Comparison of ENCODE assay signal across 1 cellular context in the genomic region with DNA sequence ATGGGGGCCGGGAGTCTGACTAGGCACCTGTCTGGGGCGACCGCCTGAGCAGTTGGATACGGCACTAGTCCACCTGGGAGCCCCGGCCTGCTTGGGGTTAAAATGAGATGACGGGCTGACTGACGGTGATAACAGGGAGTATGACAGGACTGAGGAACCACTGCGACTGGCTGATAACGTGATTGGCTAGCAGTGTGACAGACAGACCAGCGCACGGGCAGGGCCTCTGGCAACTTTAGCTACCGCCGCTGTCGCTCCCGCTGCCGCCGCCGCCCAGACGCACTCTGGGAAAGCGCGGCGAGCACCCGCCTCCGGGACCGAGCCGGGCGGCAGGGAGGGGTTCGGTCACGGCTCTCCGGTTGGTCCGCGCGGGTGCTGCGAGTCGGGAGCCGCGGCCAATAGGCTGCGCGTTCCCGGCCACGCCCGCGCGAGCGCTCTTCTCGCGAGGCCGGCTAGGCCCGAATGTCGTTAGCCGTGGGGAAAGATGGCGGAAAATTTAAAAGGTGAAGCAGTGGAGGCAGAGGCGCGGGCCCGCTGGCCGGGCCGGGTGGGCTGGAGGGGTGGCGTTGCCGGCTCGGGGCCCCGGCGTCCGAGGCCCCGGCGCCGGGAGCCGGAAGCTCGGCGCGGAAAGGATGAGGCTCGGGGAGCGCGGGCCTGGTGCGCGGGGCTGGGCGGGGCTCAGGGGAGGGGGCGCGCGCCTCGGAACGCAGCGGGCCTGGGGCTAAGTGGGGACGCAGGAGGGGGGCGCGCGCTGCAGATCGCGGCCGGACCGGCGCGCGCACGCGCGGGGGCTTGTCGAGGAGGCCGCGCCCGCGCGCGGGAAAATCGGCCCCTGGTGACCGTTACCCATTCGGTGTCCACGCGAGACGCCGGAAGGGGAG.
A peak's percentile ranks its signal among the peaks of the same experiment; 100 is the strongest.
TF ChIP-seq lines count a peak whose summit lies in the region.

A gene with protein sequence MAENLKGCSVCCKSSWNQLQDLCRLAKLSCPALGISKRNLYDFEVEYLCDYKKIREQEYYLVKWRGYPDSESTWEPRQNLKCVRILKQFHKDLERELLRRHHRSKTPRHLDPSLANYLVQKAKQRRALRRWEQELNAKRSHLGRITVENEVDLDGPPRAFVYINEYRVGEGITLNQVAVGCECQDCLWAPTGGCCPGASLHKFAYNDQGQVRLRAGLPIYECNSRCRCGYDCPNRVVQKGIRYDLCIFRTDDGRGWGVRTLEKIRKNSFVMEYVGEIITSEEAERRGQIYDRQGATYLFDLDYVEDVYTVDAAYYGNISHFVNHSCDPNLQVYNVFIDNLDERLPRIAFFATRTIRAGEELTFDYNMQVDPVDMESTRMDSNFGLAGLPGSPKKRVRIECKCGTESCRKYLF (plus strand): TSS at position 434 of the 881 bp plus-strand sequence. CDS start 51 bp downstream, at position 485.

TF ChIP-seq in HepG2, 621 proteins besides CTCF, POLR2A, EP300 and RAD21 (continued from another document and continues in another):
- TF ChIP-seq, protein P1, sequence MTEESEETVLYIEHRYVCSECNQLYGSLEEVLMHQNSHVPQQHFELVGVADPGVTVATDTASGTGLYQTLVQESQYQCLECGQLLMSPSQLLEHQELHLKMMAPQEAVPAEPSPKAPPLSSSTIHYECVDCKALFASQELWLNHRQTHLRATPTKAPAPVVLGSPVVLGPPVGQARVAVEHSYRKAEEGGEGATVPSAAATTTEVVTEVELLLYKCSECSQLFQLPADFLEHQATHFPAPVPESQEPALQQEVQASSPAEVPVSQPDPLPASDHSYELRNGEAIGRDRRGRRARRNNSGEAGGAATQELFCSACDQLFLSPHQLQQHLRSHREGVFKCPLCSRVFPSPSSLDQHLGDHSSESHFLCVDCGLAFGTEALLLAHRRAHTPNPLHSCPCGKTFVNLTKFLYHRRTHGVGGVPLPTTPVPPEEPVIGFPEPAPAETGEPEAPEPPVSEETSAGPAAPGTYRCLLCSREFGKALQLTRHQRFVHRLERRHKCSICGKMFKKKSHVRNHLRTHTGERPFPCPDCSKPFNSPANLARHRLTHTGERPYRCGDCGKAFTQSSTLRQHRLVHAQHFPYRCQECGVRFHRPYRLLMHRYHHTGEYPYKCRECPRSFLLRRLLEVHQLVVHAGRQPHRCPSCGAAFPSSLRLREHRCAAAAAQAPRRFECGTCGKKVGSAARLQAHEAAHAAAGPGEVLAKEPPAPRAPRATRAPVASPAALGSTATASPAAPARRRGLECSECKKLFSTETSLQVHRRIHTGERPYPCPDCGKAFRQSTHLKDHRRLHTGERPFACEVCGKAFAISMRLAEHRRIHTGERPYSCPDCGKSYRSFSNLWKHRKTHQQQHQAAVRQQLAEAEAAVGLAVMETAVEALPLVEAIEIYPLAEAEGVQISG (CRISPR knock-in tag; IDR thresholded peaks at IDR 0.05) = peak; percentile 23; the same call in 1 of the 2 replicates
- TF ChIP-seq IRX3 (CRISPR knock-in tag; IDR thresholded peaks at IDR 0.05; ENCODE audit: borderline replicate concordance, low read depth) = no peak
- TF ChIP-seq, protein P2, sequence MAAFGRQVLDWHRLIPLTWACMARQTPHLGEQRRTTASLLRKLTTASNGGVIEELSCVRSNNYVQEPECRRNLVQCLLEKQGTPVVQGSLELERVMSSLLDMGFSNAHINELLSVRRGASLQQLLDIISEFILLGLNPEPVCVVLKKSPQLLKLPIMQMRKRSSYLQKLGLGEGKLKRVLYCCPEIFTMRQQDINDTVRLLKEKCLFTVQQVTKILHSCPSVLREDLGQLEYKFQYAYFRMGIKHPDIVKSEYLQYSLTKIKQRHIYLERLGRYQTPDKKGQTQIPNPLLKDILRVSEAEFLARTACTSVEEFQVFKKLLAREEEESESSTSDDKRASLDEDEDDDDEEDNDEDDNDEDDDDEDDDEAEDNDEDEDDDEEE (CRISPR knock-in tag; IDR thresholded peaks at IDR 0.05) = no peak
- TF ChIP-seq ZNF24 (IDR thresholded peaks at IDR 0.05) = no peak
- no peak for TF ChIP-seq REXO4 (CRISPR knock-in tag; IDR thresholded peaks at IDR 0.05; ENCODE audit: borderline replicate concordance)
- TF ChIP-seq, protein P3, sequence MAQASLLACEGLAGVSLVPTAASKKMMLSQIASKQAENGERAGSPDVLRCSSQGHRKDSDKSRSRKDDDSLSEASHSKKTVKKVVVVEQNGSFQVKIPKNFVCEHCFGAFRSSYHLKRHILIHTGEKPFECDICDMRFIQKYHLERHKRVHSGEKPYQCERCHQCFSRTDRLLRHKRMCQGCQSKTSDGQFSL (CRISPR knock-in tag; IDR thresholded peaks at IDR 0.05) = no peak
- no peak for TF ChIP-seq ZNF530 (CRISPR knock-in tag; IDR thresholded peaks at IDR 0.05; ENCODE audit: low read depth)
- TF ChIP-seq, protein P4, sequence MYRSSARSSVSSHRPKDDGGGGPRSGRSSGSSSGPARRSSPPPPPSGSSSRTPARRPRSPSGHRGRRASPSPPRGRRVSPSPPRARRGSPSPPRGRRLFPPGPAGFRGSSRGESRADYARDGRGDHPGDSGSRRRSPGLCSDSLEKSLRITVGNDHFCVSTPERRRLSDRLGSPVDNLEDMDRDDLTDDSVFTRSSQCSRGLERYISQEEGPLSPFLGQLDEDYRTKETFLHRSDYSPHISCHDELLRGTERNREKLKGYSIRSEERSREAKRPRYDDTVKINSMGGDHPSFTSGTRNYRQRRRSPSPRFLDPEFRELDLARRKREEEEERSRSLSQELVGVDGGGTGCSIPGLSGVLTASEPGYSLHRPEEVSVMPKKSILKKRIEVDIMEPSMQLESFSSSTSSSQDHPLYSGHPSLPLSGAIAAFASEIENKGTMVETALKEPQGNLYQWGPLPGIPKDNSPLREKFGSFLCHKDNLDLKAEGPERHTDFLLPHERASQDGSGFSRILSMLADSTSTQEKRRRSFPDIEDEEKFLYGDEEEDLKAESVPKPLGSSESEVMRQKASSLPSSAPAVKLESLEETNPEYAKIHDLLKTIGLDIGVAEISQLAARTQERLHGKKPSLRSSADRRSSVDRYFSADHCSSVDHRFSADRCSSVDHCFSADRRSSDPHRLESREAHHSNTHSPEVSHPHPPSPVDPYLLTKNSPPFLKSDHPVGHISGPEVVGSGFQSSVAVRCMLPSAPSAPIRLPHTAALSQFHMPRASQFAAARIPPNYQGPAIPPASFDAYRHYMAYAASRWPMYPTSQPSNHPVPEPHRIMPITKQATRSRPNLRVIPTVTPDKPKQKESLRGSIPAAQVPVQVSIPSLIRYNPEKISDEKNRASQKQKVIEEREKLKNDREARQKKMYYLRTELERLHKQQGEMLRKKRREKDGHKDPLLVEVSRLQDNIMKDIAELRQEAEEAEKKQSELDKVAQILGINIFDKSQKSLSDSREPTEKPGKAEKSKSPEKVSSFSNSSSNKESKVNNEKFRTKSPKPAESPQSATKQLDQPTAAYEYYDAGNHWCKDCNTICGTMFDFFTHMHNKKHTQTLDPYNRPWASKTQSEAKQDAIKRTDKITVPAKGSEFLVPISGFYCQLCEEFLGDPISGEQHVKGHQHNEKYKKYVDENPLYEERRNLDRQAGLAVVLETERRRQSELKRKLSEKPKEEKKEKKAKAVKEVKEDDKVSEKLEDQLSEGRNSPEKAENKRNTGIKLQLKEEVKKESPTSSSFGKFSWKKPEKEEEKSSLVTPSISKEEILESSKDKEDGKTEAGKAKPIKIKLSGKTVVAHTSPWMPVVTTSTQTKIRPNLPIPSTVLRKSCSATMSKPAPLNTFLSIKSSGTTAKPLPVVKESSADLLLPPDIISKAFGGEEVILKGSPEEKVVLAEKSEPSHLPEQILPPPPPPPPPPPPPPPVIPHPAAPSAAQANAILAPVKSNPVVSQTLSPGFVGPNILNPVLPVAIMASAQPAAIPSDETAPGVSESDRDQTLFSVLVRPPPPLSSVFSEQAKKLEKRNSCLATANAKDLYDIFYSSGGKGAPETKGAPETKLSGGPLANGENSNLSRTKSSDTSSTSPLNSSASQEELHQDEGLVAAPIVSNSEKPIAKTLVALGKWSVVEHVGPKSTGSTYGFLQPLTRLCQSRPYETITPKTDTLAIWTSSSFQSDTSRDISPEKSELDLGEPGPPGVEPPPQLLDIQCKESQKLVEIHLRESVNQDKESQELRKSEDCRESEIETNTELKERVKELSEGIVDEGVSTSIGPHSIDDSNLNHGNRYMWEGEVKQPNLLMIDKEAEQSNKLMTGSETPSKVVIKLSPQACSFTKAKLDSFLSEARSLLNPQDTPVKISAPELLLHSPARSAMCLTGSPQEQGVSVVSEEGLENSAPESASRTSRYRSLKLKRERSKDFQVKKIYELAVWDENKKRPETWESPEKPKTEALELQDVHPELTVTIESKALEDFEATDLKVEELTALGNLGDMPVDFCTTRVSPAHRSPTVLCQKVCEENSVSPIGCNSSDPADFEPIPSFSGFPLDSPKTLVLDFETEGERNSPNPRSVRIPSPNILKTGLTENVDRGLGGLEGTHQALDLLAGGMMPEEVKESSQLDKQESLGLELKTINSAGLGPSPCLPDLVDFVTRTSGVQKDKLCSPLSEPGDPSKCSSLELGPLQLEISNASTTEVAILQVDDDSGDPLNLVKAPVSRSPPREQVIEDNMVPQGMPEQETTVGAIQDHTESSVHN (CRISPR knock-in tag; IDR thresholded peaks at IDR 0.05) = no peak
- no peak for TF ChIP-seq ZNF382 (CRISPR knock-in tag; IDR thresholded peaks at IDR 0.05; ENCODE audit: borderline replicate concordance)
- TF ChIP-seq, protein P5, sequence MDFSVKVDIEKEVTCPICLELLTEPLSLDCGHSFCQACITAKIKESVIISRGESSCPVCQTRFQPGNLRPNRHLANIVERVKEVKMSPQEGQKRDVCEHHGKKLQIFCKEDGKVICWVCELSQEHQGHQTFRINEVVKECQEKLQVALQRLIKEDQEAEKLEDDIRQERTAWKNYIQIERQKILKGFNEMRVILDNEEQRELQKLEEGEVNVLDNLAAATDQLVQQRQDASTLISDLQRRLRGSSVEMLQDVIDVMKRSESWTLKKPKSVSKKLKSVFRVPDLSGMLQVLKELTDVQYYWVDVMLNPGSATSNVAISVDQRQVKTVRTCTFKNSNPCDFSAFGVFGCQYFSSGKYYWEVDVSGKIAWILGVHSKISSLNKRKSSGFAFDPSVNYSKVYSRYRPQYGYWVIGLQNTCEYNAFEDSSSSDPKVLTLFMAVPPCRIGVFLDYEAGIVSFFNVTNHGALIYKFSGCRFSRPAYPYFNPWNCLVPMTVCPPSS (IDR thresholded peaks at IDR 0.05) = no peak
- TF ChIP-seq ETV5 (CRISPR knock-in tag; IDR thresholded peaks at IDR 0.05; ENCODE audit: borderline replicate concordance) = no peak
- no peak for TF ChIP-seq ZNF563 (CRISPR knock-in tag; IDR thresholded peaks at IDR 0.05)
- no peak for TF ChIP-seq GATA4 (IDR thresholded peaks at IDR 0.05; ENCODE audit: borderline replicate concordance, low read depth)
- TF ChIP-seq, protein P6, sequence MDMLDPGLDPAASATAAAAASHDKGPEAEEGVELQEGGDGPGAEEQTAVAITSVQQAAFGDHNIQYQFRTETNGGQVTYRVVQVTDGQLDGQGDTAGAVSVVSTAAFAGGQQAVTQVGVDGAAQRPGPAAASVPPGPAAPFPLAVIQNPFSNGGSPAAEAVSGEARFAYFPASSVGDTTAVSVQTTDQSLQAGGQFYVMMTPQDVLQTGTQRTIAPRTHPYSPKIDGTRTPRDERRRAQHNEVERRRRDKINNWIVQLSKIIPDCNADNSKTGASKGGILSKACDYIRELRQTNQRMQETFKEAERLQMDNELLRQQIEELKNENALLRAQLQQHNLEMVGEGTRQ (IDR thresholded peaks at IDR 0.05; ENCODE audit: low read depth, low read length) = no peak
- TF ChIP-seq, protein P6 (CRISPR knock-in tag; IDR thresholded peaks at IDR 0.05; ENCODE audit: borderline replicate concordance) = no peak
- TF ChIP-seq ZNF235 (CRISPR knock-in tag; IDR thresholded peaks at IDR 0.05; ENCODE audit: borderline replicate concordance) = no peak
- TF ChIP-seq MLLT10 (CRISPR knock-in tag; IDR thresholded peaks at IDR 0.05) = no peak
- TF ChIP-seq MTF2 (CRISPR knock-in tag; IDR thresholded peaks at IDR 0.05; ENCODE audit: borderline replicate concordance) = no peak
- no peak for TF ChIP-seq AHR (CRISPR knock-in tag; IDR thresholded peaks at IDR 0.05)
- no peak; the same call in 1 of the 2 replicates for TF ChIP-seq MXD4 (CRISPR knock-in tag; IDR thresholded peaks at IDR 0.05)
- no peak for TF ChIP-seq RFXANK (CRISPR knock-in tag; IDR thresholded peaks at IDR 0.05)
- no peak for TF ChIP-seq ZBTB38 (CRISPR knock-in tag; IDR thresholded peaks at IDR 0.05)
- TF ChIP-seq, protein P7, sequence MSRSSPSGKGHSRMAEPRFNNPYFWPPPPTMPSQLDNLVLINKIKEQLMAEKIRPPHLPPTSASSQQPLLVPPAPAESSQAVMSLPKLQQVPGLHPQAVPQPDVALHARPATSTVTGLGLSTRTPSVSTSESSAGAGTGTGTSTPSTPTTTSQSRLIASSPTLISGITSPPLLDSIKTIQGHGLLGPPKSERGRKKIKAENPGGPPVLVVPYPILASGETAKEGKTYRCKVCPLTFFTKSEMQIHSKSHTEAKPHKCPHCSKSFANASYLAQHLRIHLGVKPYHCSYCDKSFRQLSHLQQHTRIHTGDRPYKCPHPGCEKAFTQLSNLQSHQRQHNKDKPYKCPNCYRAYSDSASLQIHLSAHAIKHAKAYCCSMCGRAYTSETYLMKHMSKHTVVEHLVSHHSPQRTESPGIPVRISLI (CRISPR knock-in tag; IDR thresholded peaks at IDR 0.05; ENCODE audit: borderline replicate concordance) = no peak
- no peak for TF ChIP-seq TOE1 (CRISPR knock-in tag; IDR thresholded peaks at IDR 0.05)
- no peak for TF ChIP-seq JUNB (CRISPR knock-in tag; IDR thresholded peaks at IDR 0.05; ENCODE audit: borderline replicate concordance)
- TF ChIP-seq, protein P8, sequence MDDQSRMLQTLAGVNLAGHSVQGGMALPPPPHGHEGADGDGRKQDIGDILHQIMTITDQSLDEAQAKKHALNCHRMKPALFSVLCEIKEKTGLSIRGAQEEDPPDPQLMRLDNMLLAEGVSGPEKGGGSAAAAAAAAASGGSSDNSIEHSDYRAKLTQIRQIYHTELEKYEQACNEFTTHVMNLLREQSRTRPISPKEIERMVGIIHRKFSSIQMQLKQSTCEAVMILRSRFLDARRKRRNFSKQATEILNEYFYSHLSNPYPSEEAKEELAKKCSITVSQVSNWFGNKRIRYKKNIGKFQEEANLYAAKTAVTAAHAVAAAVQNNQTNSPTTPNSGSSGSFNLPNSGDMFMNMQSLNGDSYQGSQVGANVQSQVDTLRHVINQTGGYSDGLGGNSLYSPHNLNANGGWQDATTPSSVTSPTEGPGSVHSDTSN (CRISPR knock-in tag; IDR thresholded peaks at IDR 0.05; ENCODE audit: borderline replicate concordance) = no peak
- TF ChIP-seq SIN3B (IDR thresholded peaks at IDR 0.05; ENCODE audit: low read length) = peak; percentile 95
- TF ChIP-seq TAF1 (CRISPR knock-in tag; IDR thresholded peaks at IDR 0.05) = peak; percentile 56; the same call in 1 of the 2 replicates
- TF ChIP-seq ZNF263 (CRISPR knock-in tag; IDR thresholded peaks at IDR 0.05) = no peak
- 0 out of 2 replicates have a peak, but pooled peaks have one; percentile 37 for TF ChIP-seq NR2C2 (CRISPR knock-in tag; IDR thresholded peaks at IDR 0.05; ENCODE audit: borderline replicate concordance)
- no peak for TF ChIP-seq HNRNPL (IDR thresholded peaks at IDR 0.05; ENCODE audit: low read depth, low read length)
